Comparison of ENCODE assay signal across 22 cellular contexts in genomic region chr5:149473441-149473840, GRCh38.
"Had no signal": no experiment of that assay in that cellular context is flagged by ENCODE, and none has a peak within 500 bp of the region (broad histone marks: within the 10 kb centered on the region; RNA-seq: fewer than 3 reads in every experiment).

No MANE protein-coding gene starts in this region.

- H3K27me3 ChIP-seq: gastrocnemius medialis, left lung, ovary, tibial nerve, uterus had no signal

- H3K36me3 Mint-ChIP-seq: activated naive CD4-positive, alpha-beta T cell treated with anti-CD3 and anti-CD28 coated beads, Interleukin-2, amount 50 U/mL, for 72 hours; natural killer cell had no signal

- H3K27ac Mint-ChIP-seq: activated CD8-positive, alpha-beta T cell treated with anti-CD3 and anti-CD28 coated beads, Interleukin-2, amount 10 ng/mL, durations not matched to agents 7 days and 5 days; natural killer cell had no signal

- H3K9me3 ChIP-seq: gastrocnemius medialis, left lung, ovary, psoas muscle, tibial nerve, uterus had no signal

- ATAC-seq: activated CD8-positive, alpha-beta T cell treated with anti-CD3 and anti-CD28 coated beads, Interleukin-2, amount 10 ng/mL, durations not matched to agents 7 days and 5 days; activated naive CD4-positive, alpha-beta T cell treated with anti-CD3 and anti-CD28 coated beads, Interleukin-2, amount 50 U/mL, for 72 hours; natural killer cell; stimulated activated naive CD8-positive, alpha-beta T cell treated with anti-CD3 and anti-CD28 coated beads, Interleukin-15, amount 100 ng/mL, for 72 hours had no signal

- H3K27me3 Mint-ChIP-seq: stimulated activated naive CD8-positive, alpha-beta T cell treated with anti-CD3 and anti-CD28 coated beads, Interleukin-15, amount 100 ng/mL, for 72 hours had no signal

- H3K27ac ChIP-seq: gastrocnemius medialis, left lung, ovary, psoas muscle, uterus, WERI-Rb-1 had no signal

- H3K36me3 ChIP-seq: gastrocnemius medialis, left lung, ovary, tibial nerve, uterus, WERI-Rb-1 had no signal

- H3K4me3 Mint-ChIP-seq: activated CD8-positive, alpha-beta T cell treated with anti-CD3 and anti-CD28 coated beads, Interleukin-2, amount 10 ng/mL, durations not matched to agents 7 days and 5 days; central memory CD8-positive, alpha-beta T cell; natural killer cell; stimulated activated naive CD8-positive, alpha-beta T cell treated with anti-CD3 and anti-CD28 coated beads, Interleukin-15, amount 100 ng/mL, for 72 hours had no signal

- H3K4me1 ChIP-seq: uterus had no signal

- H3K4me3 ChIP-seq: gastrocnemius medialis, left lung, ovary, psoas muscle, tibial nerve, uterus had no signal

- H3K9me3 Mint-ChIP-seq: activated naive CD4-positive, alpha-beta T cell treated with anti-CD3 and anti-CD28 coated beads, Interleukin-2, amount 50 U/mL, for 72 hours; central memory CD8-positive, alpha-beta T cell; natural killer cell; stimulated activated naive CD8-positive, alpha-beta T cell treated with anti-CD3 and anti-CD28 coated beads, Interleukin-15, amount 100 ng/mL, for 72 hours had no signal

- DNase-seq: activated CD4-positive, alpha-beta T cell treated with anti-CD3 and anti-CD28 coated beads for 1 hour; activated CD4-positive, alpha-beta T cell treated with anti-CD3 and anti-CD28 coated beads, Interleukin-2, amount 50 U/mL, for 1 hour; activated CD8-positive, alpha-beta T cell treated with anti-CD3 and anti-CD28 coated beads, Interleukin-2, amount 10 ng/mL, durations not matched to agents 7 days and 5 days; activated gamma-delta T cell treated with Interleukin-2 at 50 U/mL for 16 hours; activated T-cell treated with anti-CD3 and anti-CD28 coated beads, Interleukin-2, amount 50 U/mL, for 1 hour; effector memory CD4-positive, alpha-beta T cell; head of caudate nucleus; kidney; left lung; midbrain; natural killer cell; ovary; psoas muscle; stimulated activated CD4-positive, alpha-beta T cell treated with anti-CD3 and anti-CD28 coated beads, Interleukin-1b, Interleukin-23, amount 100 ng/mL, for 48 hours; stimulated activated naive CD8-positive, alpha-beta T cell treated with anti-CD3 and anti-CD28 coated beads, Interleukin-15, amount 100 ng/mL, for 72 hours; T-helper 1 cell; WERI-Rb-1 had no signal

- H3K4me1 Mint-ChIP-seq: central memory CD8-positive, alpha-beta T cell; natural killer cell; stimulated activated naive CD8-positive, alpha-beta T cell treated with anti-CD3 and anti-CD28 coated beads, Interleukin-15, amount 100 ng/mL, for 72 hours had no signal
